In the genomic region with DNA sequence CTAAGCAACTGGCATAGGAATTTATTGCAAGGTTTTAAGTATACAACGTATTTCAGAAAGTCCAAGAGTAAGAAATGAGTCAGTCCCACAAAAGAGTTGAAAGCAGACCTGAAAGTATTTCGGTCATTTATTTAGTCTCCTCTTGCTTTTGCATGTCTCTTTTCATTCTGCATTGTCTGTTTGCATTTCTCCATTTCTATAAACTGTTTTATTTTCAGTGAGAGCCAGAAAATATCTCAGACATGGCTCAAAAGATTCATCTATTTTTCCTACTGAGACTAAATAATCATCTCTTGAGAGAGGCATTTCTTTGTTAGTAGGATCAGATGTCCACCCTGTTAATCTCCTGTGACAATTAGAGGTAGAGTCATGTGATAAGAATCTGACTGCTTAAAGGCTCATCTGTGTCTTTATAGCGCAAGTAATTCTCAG, we compare ENCODE assay signal across 10 cellular contexts.
DNase-seq lines count a peak whose midpoint lies in the region; ATAC-seq and TF ChIP-seq lines count a peak whose summit lies in the region.
"Had no signal": no experiment of that assay in that cellular context is flagged by ENCODE, and none has a peak within 500 bp of the region (broad histone marks: within the 10 kb centered on the region; RNA-seq: fewer than 3 reads in every experiment).

No MANE protein-coding gene starts in this region.

- H3K27ac ChIP-seq in AG04450 (ENCODE audit: low read depth, low read length) (no peak overlapping the region), OCI-LY3 (ENCODE audit: low read length) (peak overlapping the region; percentile 88)

- H3K9me3 ChIP-seq in AG04450 (ENCODE audit: control insufficient read depth, insufficient read depth, low read length) = no peaks in the 10 kb centered on the region
- no peaks in the 10 kb centered on the region for H3K9me3 ChIP-seq in OCI-LY3 (ENCODE audit: insufficient read depth, low read length)

- H3K36me3 ChIP-seq in OCI-LY3 (replicated peaks; ENCODE audit: low read depth, low read length) = no peaks in the 10 kb centered on the region

- H3K4me3 Mint-ChIP-seq in endothelial cell (ENCODE audit: unreplicated experiment) = no peak overlapping the region
- H3K4me3 Mint-ChIP-seq: natural killer cell treated with Interleukin-12 subunit alpha and Interleukin-12 subunit beta and Interleukin-15 and Interleukin-18, amount 100 ng/mL, for 72 hours had no signal

- CTCF ChIA-PET in AG04450 (lab: Charles Lee) = interaction anchor here (1.0 kb wide), 1 partner anchor 203 kb away, joined by 4 read pairs; no protein-coding TSS in a partner anchor

- no peak for TF ChIP-seq CTCF in AG04450 (IDR thresholded peaks at IDR 0.05; ENCODE audit: low read depth, low read length)
- no peak for TF ChIP-seq CTCF in OCI-LY3 (IDR thresholded peaks at IDR 0.05; ENCODE audit: low read depth, low read length)
- TF ChIP-seq CTCF in endothelial cell (IDR thresholded peaks at IDR 0.05; ENCODE audit: unreplicated experiment) = no peak

- POLR2A ChIA-PET in AG04450 (lab: Yijun Ruan, JAX) = no interaction called here

- H3K4me2 ChIP-seq in OCI-LY3 (ENCODE audit: low read length) = peak overlapping the region; percentile 79

- H3K9ac ChIP-seq in OCI-LY3 (ENCODE audit: low read length) = peak overlapping the region; percentile 54

- no peaks in the 10 kb centered on the region for H3K27me3 ChIP-seq in AG04450 (ENCODE audit: control insufficient read depth, insufficient read depth, low read length)
- H3K27me3 ChIP-seq in OCI-LY3 (ENCODE audit: low read depth, low read length) = no peaks in the 10 kb centered on the region

- H3K4me3 ChIP-seq in AG04450 (ENCODE audit: low read depth, low read length) (no peak overlapping the region), OCI-LY3 (ENCODE audit: low read length) (peak overlapping the region; percentile 65)

- no peaks in the 10 kb centered on the region for H3K36me3 Mint-ChIP-seq in endothelial cell (ENCODE audit: low read depth, unreplicated experiment)
- H3K36me3 Mint-ChIP-seq: natural killer cell treated with Interleukin-12 subunit alpha and Interleukin-12 subunit beta and Interleukin-15 and Interleukin-18, amount 100 ng/mL, for 72 hours had no signal

- H3K4me1 ChIP-seq in OCI-LY3 (ENCODE audit: low read length) = peaks cover 38% of the 10 kb centered on the region

- H4K20me1 ChIP-seq in OCI-LY3 (ENCODE audit: insufficient read depth, low read length) = no peaks in the 10 kb centered on the region

- no peaks in the 10 kb centered on the region for H3K79me2 ChIP-seq in OCI-LY3 (ENCODE audit: low read length)

- peak; percentile 48 for DNase-seq in AG04450 (ENCODE audit: low read depth, low spot score)
- DNase-seq in endothelial cell (ENCODE audit: low spot score) = no peak
- DNase-seq in KG1 (lab: John Stamatoyannopoulos, UW) = no peak
- no peak for DNase-seq in activated CD8-positive, alpha-beta memory T cell treated with anti-CD3 and anti-CD28 coated beads, Interleukin-2, amount 50 U/mL, for 4 hours
- no peak for DNase-seq in iPS-NIHi7 (ENCODE audit: extremely low spot score)
- DNase-seq: NCI-H1092 treated with DMSO at 0.1 percent for 48 hours had no signal

- H3K27me3 Mint-ChIP-seq in endothelial cell (ENCODE audit: unreplicated experiment) = no peaks in the 10 kb centered on the region

- H2AFZ ChIP-seq in OCI-LY3 (ENCODE audit: low read depth, low read length) = no peak overlapping the region

- no peak overlapping the region for H3K27ac Mint-ChIP-seq in endothelial cell (ENCODE audit: unreplicated experiment)
- H3K27ac Mint-ChIP-seq: natural killer cell treated with Interleukin-12 subunit alpha and Interleukin-12 subunit beta and Interleukin-15 and Interleukin-18, amount 100 ng/mL, for 72 hours had no signal

- no peaks in the 10 kb centered on the region for H3K9me3 Mint-ChIP-seq in endothelial cell (ENCODE audit: unreplicated experiment)
- H3K9me3 Mint-ChIP-seq: natural killer cell treated with Interleukin-12 subunit alpha and Interleukin-12 subunit beta and Interleukin-15 and Interleukin-18, amount 100 ng/mL, for 72 hours had no signal

- H3K4me1 Mint-ChIP-seq in endothelial cell (ENCODE audit: unreplicated experiment) = no peaks in the 10 kb centered on the region

- ATAC-seq in GM19438 (IDR thresholded peaks at IDR 0.05; ENCODE audit: low read depth, unreplicated experiment) (peak; percentile 81), HG02970 (IDR thresholded peaks at IDR 0.05; ENCODE audit: low FRiP score, unreplicated experiment) (peak; percentile 81)
- ATAC-seq: natural killer cell treated with Interleukin-12 subunit alpha and Interleukin-12 subunit beta and Interleukin-15 and Interleukin-18, amount 100 ng/mL, for 72 hours had no signal
